Comparison of ENCODE assay signal across 19 cellular contexts in the genomic region with DNA sequence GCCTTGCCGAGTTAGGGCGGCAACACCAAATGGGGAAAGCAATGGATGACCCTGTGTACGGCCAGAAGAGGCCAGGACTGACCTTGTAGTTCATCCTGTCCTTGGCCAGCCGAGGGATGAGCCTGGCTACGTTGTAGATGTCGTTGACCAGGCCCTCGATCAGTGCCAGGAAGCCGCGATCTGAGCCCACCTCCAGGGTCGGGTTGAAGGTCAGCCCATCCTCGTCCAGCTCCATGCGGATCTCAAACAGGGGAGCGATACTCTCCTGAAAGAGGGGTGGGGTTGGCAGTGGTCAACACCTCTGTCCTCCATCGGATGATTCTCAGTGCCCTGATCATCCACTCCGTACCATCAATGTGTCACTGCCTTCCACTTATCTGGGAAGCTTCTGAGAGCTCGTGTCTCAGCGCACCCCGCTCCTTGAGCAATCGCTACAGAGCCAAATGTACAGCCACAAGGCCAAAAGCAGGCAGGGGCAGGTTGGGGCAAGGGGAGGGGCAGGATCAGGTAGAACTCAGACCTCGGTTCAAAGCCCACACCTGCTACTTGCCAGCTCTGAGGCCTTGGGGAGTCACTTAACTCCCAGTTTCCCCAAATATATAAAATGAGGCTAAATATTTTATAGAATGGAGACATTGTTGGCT. TPM values are rescaled to one million over a fixed set of nuclear protein-coding genes. Genes with fewer than 3 reads are reported as not detected.
"Had no signal": no experiment of that assay in that cellular context is flagged by ENCODE, and none has a peak within 500 bp of the region (broad histone marks: within the 10 kb centered on the region; RNA-seq: fewer than 3 reads in every experiment).

No MANE protein-coding gene starts in this region.

- H3K27me3 Mint-ChIP-seq: activated CD4-positive, alpha-beta memory T cell treated with anti-CD3 and anti-CD28 coated beads, Interleukin-2, amount 10 ng/mL, durations not matched to agents 7 days and 5 days; activated CD4-positive, alpha-beta T cell treated with anti-CD3 and anti-CD28 coated beads for 36 hours; activated CD8-positive, alpha-beta memory T cell treated with anti-CD3 and anti-CD28 coated beads, Interleukin-2, amount 10 ng/mL, durations not matched to agents 7 days and 5 days; activated naive CD4-positive, alpha-beta T cell treated with anti-CD3 and anti-CD28 coated beads, Interleukin-2, amount 50 U/mL, for 24 hours; stimulated activated naive CD8-positive, alpha-beta T cell treated with anti-CD3 and anti-CD28 coated beads, Interleukin-15, amount 100 ng/mL, for 72 hours had no signal

- H3K4me3 Mint-ChIP-seq: activated CD4-positive, alpha-beta memory T cell treated with anti-CD3 and anti-CD28 coated beads, Interleukin-2, amount 10 ng/mL, durations not matched to agents 7 days and 5 days; activated CD4-positive, alpha-beta T cell treated with anti-CD3 and anti-CD28 coated beads for 36 hours; activated CD8-positive, alpha-beta memory T cell treated with anti-CD3 and anti-CD28 coated beads, Interleukin-2, amount 10 ng/mL, durations not matched to agents 7 days and 5 days; activated naive CD4-positive, alpha-beta T cell treated with anti-CD3 and anti-CD28 coated beads, Interleukin-2, amount 50 U/mL, for 24 hours; dendritic cell treated with granulocyte-macrophage colony-stimulating factor and Interleukin-4, amounts not matched to agents 40 ng/mL and 50 ng/mL, for 4 days; nephron; stimulated activated naive CD8-positive, alpha-beta T cell treated with anti-CD3 and anti-CD28 coated beads, Interleukin-15, amount 100 ng/mL, for 72 hours; T-helper 2 cell treated with Interferon-gamma antibody and Interleukin-4, amounts not matched to agents 5 μg/mL and 100 μg/mL, for 36 hours had no signal

- FAIRE-seq: astrocyte, endothelial cell of umbilical vein, TTC549 had no signal

- DNase-seq: activated CD4-positive, alpha-beta memory T cell treated with anti-CD3 and anti-CD28 coated beads, Interleukin-2, amount 10 ng/mL, durations not matched to agents 7 days and 5 days; activated CD8-positive, alpha-beta memory T cell treated with anti-CD3 and anti-CD28 coated beads, Interleukin-2, amount 10 ng/mL, durations not matched to agents 7 days and 5 days; effector CD8-positive, alpha-beta T cell; foreskin fibroblast; glutamatergic neuron; hippocampal formation; SW 1271; trophoblast cell had no signal

- ATAC-seq: activated CD8-positive, alpha-beta memory T cell treated with anti-CD3 and anti-CD28 coated beads, Interleukin-2, amount 10 ng/mL, durations not matched to agents 7 days and 5 days; left lobe of liver had no signal

- H3K36me3 Mint-ChIP-seq: activated CD8-positive, alpha-beta memory T cell treated with anti-CD3 and anti-CD28 coated beads, Interleukin-2, amount 10 ng/mL, durations not matched to agents 7 days and 5 days; activated naive CD4-positive, alpha-beta T cell treated with anti-CD3 and anti-CD28 coated beads, Interleukin-2, amount 50 U/mL, for 24 hours had no signal

- H3K9me3 Mint-ChIP-seq: activated CD4-positive, alpha-beta memory T cell treated with anti-CD3 and anti-CD28 coated beads, Interleukin-2, amount 10 ng/mL, durations not matched to agents 7 days and 5 days; activated naive CD4-positive, alpha-beta T cell treated with anti-CD3 and anti-CD28 coated beads, Interleukin-2, amount 50 U/mL, for 24 hours; activated T-helper 2 cell treated with anti-CD3 and anti-CD28 coated beads, Interferon-gamma antibody, Interleukin-2, Interleukin-4, amounts not matched to agents 10 μg/mL and 5 μg/mL and 100 μg/mL, durations not matched to agents 14 hours and 24 hours and 36 hours; dendritic cell treated with granulocyte-macrophage colony-stimulating factor and Interleukin-4, amounts not matched to agents 40 ng/mL and 50 ng/mL, for 4 days; nephron; stimulated activated naive CD8-positive, alpha-beta T cell treated with anti-CD3 and anti-CD28 coated beads, Interleukin-15, amount 100 ng/mL, for 72 hours; T-helper 2 cell treated with Interferon-gamma antibody and Interleukin-4, amounts not matched to agents 5 μg/mL and 100 μg/mL, for 36 hours had no signal

- H3K27ac Mint-ChIP-seq: activated CD4-positive, alpha-beta T cell treated with anti-CD3 and anti-CD28 coated beads for 36 hours; activated CD8-positive, alpha-beta memory T cell treated with anti-CD3 and anti-CD28 coated beads, Interleukin-2, amount 10 ng/mL, durations not matched to agents 7 days and 5 days; activated naive CD4-positive, alpha-beta T cell treated with anti-CD3 and anti-CD28 coated beads, Interleukin-2, amount 50 U/mL, for 24 hours; activated T-helper 2 cell treated with anti-CD3 and anti-CD28 coated beads, Interferon-gamma antibody, Interleukin-2, Interleukin-4, amounts not matched to agents 10 μg/mL and 5 μg/mL and 100 μg/mL, durations not matched to agents 14 hours and 24 hours and 36 hours; dendritic cell treated with granulocyte-macrophage colony-stimulating factor and Interleukin-4, amounts not matched to agents 40 ng/mL and 50 ng/mL, for 4 days; nephron; T-helper 2 cell treated with Interferon-gamma antibody and Interleukin-4, amounts not matched to agents 5 μg/mL and 100 μg/mL, for 36 hours had no signal

RNA-seq across cellular contexts. Expression of a gene that starts 39.9 kb away (rescaled TPM):
- total RNA-seq: endothelial cell of umbilical vein, left lobe of liver had no signal
- polyA plus RNA-seq: endothelial cell of umbilical vein had no signal
